Comparison of ENCODE assay signal across 9 cellular contexts in genomic region chr5:119968690-119969089, GRCh38.
"Had no signal": no experiment of that assay in that cellular context is flagged by ENCODE, and none has a peak within 500 bp of the region (broad histone marks: within the 10 kb centered on the region; RNA-seq: fewer than 3 reads in every experiment).

No MANE protein-coding gene starts in this region.

- H3K27ac ChIP-seq: GM23248 had no signal

- DNase-seq: GM23248, GOT3, H7, H9, HCEC 1CT, HFFc6 had no signal

- H3K36me3 ChIP-seq: HAP-1 had no signal

- ATAC-seq: GM23338, HCT116 had no signal

- H3K4me1 ChIP-seq: HAP-1 had no signal

- H3K4me3 ChIP-seq: GM23248, GM23338, HAP-1 had no signal

- H3K9me3 ChIP-seq: HAP-1 had no signal
